ENCODE assay signal across 1 cellular context in the genomic region with DNA sequence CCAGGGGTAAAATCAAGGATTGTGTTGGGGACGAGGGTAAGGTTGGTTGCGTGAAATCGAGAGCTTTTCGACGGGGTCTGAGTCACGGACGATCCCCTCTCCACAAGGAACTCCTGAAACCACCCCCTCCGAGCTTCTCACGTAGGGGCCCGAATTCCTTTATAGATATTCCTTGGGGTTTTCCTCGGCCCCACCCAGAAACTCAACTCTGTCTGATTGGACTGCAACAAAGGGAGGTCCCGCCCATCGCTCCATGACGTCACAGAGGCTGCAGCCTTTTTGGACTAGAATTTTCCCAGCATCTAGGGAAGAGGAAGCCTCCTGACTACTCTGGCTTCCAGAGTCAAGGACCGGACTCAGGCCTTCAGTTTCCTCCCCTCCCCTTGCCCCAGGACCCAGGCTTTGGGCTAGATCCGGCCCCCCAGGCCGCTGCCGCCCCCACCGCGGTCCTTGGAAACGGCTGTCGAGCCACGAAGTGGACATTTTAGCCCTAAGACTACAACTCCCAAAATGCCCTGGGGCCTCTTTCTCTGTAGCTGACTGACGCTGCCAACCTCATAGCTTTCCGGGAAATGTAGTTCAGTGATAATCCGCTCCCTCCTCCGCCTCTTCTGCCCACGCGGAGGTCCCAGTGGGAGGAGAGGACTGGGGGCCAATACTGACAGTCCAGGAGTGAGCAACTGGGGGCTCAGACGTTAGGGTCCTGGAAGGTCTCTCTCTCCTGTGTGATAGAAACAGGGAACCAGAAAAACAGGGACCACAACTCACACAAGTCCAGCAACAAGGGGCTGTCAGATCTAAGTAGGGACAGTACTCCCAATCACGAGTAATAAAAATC.
TF ChIP-seq lines count a peak whose summit lies in the region.

A gene (minus strand): TSS at position 172 of the 838 bp plus-strand sequence. CDS start 1,050 bp downstream, outside the sequence.

TF ChIP-seq in K562, 482 proteins besides CTCF, POLR2A, EP300 and RAD21 (continued from another document and continues in another):
- TF ChIP-seq, protein P1, sequence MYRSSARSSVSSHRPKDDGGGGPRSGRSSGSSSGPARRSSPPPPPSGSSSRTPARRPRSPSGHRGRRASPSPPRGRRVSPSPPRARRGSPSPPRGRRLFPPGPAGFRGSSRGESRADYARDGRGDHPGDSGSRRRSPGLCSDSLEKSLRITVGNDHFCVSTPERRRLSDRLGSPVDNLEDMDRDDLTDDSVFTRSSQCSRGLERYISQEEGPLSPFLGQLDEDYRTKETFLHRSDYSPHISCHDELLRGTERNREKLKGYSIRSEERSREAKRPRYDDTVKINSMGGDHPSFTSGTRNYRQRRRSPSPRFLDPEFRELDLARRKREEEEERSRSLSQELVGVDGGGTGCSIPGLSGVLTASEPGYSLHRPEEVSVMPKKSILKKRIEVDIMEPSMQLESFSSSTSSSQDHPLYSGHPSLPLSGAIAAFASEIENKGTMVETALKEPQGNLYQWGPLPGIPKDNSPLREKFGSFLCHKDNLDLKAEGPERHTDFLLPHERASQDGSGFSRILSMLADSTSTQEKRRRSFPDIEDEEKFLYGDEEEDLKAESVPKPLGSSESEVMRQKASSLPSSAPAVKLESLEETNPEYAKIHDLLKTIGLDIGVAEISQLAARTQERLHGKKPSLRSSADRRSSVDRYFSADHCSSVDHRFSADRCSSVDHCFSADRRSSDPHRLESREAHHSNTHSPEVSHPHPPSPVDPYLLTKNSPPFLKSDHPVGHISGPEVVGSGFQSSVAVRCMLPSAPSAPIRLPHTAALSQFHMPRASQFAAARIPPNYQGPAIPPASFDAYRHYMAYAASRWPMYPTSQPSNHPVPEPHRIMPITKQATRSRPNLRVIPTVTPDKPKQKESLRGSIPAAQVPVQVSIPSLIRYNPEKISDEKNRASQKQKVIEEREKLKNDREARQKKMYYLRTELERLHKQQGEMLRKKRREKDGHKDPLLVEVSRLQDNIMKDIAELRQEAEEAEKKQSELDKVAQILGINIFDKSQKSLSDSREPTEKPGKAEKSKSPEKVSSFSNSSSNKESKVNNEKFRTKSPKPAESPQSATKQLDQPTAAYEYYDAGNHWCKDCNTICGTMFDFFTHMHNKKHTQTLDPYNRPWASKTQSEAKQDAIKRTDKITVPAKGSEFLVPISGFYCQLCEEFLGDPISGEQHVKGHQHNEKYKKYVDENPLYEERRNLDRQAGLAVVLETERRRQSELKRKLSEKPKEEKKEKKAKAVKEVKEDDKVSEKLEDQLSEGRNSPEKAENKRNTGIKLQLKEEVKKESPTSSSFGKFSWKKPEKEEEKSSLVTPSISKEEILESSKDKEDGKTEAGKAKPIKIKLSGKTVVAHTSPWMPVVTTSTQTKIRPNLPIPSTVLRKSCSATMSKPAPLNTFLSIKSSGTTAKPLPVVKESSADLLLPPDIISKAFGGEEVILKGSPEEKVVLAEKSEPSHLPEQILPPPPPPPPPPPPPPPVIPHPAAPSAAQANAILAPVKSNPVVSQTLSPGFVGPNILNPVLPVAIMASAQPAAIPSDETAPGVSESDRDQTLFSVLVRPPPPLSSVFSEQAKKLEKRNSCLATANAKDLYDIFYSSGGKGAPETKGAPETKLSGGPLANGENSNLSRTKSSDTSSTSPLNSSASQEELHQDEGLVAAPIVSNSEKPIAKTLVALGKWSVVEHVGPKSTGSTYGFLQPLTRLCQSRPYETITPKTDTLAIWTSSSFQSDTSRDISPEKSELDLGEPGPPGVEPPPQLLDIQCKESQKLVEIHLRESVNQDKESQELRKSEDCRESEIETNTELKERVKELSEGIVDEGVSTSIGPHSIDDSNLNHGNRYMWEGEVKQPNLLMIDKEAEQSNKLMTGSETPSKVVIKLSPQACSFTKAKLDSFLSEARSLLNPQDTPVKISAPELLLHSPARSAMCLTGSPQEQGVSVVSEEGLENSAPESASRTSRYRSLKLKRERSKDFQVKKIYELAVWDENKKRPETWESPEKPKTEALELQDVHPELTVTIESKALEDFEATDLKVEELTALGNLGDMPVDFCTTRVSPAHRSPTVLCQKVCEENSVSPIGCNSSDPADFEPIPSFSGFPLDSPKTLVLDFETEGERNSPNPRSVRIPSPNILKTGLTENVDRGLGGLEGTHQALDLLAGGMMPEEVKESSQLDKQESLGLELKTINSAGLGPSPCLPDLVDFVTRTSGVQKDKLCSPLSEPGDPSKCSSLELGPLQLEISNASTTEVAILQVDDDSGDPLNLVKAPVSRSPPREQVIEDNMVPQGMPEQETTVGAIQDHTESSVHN (IDR thresholded peaks at IDR 0.05; ENCODE audit: borderline replicate concordance in 1 of 2, low read depth in 1 of 2), result no peak
- TF ChIP-seq CREM (IDR thresholded peaks at IDR 0.05; ENCODE audit: low read depth), result peak; percentile 82; the same call in 1 of the 2 replicates
- TF ChIP-seq, protein P2, sequence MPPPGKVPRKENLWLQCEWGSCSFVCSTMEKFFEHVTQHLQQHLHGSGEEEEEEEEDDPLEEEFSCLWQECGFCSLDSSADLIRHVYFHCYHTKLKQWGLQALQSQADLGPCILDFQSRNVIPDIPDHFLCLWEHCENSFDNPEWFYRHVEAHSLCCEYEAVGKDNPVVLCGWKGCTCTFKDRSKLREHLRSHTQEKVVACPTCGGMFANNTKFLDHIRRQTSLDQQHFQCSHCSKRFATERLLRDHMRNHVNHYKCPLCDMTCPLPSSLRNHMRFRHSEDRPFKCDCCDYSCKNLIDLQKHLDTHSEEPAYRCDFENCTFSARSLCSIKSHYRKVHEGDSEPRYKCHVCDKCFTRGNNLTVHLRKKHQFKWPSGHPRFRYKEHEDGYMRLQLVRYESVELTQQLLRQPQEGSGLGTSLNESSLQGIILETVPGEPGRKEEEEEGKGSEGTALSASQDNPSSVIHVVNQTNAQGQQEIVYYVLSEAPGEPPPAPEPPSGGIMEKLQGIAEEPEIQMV (tag; conservative IDR thresholded peaks at IDR 0.05; ENCODE audit: low read depth), result no peak; the same call in 1 of the 2 replicates
- peak; percentile 85; the same call in 1 of the 2 replicates for TF ChIP-seq NBN (IDR thresholded peaks at IDR 0.05; ENCODE audit: low read depth)
- TF ChIP-seq, protein P3, sequence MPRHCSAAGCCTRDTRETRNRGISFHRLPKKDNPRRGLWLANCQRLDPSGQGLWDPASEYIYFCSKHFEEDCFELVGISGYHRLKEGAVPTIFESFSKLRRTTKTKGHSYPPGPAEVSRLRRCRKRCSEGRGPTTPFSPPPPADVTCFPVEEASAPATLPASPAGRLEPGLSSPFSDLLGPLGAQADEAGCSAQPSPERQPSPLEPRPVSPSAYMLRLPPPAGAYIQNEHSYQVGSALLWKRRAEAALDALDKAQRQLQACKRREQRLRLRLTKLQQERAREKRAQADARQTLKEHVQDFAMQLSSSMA (CRISPR knock-in tag; IDR thresholded peaks at IDR 0.05), result no peak
- TF ChIP-seq, protein P4, sequence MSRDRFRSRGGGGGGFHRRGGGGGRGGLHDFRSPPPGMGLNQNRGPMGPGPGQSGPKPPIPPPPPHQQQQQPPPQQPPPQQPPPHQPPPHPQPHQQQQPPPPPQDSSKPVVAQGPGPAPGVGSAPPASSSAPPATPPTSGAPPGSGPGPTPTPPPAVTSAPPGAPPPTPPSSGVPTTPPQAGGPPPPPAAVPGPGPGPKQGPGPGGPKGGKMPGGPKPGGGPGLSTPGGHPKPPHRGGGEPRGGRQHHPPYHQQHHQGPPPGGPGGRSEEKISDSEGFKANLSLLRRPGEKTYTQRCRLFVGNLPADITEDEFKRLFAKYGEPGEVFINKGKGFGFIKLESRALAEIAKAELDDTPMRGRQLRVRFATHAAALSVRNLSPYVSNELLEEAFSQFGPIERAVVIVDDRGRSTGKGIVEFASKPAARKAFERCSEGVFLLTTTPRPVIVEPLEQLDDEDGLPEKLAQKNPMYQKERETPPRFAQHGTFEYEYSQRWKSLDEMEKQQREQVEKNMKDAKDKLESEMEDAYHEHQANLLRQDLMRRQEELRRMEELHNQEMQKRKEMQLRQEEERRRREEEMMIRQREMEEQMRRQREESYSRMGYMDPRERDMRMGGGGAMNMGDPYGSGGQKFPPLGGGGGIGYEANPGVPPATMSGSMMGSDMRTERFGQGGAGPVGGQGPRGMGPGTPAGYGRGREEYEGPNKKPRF (IDR thresholded peaks at IDR 0.05; ENCODE audit: low read depth, low read length), result no peak
- TF ChIP-seq ZNF134 (CRISPR knock-in tag; conservative IDR thresholded peaks at IDR 0.05), result no peak
- peak in 1 of 2 experiments; percentile 51; a peak in 1 of 4 replicates for TF ChIP-seq NONO (IDR thresholded peaks at IDR 0.05; ENCODE audit: low read depth in 2 of 2, low read length in 1 of 2)
- TF ChIP-seq, protein P5, sequence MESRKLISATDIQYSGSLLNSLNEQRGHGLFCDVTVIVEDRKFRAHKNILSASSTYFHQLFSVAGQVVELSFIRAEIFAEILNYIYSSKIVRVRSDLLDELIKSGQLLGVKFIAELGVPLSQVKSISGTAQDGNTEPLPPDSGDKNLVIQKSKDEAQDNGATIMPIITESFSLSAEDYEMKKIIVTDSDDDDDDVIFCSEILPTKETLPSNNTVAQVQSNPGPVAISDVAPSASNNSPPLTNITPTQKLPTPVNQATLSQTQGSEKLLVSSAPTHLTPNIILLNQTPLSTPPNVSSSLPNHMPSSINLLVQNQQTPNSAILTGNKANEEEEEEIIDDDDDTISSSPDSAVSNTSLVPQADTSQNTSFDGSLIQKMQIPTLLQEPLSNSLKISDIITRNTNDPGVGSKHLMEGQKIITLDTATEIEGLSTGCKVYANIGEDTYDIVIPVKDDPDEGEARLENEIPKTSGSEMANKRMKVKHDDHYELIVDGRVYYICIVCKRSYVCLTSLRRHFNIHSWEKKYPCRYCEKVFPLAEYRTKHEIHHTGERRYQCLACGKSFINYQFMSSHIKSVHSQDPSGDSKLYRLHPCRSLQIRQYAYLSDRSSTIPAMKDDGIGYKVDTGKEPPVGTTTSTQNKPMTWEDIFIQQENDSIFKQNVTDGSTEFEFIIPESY (CRISPR knock-in tag; IDR thresholded peaks at IDR 0.05), result no peak
- TF ChIP-seq, protein P6, sequence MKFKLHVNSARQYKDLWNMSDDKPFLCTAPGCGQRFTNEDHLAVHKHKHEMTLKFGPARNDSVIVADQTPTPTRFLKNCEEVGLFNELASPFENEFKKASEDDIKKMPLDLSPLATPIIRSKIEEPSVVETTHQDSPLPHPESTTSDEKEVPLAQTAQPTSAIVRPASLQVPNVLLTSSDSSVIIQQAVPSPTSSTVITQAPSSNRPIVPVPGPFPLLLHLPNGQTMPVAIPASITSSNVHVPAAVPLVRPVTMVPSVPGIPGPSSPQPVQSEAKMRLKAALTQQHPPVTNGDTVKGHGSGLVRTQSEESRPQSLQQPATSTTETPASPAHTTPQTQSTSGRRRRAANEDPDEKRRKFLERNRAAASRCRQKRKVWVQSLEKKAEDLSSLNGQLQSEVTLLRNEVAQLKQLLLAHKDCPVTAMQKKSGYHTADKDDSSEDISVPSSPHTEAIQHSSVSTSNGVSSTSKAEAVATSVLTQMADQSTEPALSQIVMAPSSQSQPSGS (CRISPR knock-in tag; IDR thresholded peaks at IDR 0.05), result no peak
- TF ChIP-seq, protein P7, sequence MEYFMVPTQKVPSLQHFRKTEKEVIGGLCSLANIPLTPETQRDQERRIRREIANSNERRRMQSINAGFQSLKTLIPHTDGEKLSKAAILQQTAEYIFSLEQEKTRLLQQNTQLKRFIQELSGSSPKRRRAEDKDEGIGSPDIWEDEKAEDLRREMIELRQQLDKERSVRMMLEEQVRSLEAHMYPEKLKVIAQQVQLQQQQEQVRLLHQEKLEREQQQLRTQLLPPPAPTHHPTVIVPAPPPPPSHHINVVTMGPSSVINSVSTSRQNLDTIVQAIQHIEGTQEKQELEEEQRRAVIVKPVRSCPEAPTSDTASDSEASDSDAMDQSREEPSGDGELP (CRISPR knock-in tag; IDR thresholded peaks at IDR 0.05; ENCODE audit: borderline replicate concordance), result peak; percentile 44
- TF ChIP-seq SIN3B (IDR thresholded peaks at IDR 0.05; ENCODE audit: low read depth), result no peak
- TF ChIP-seq MCM2 (IDR thresholded peaks at IDR 0.05; ENCODE audit: low read depth), result no peak
- TF ChIP-seq RBM25 (IDR thresholded peaks at IDR 0.05; ENCODE audit: low read depth, low read length, severe bottlenecking), result no peak
- TF ChIP-seq ZKSCAN1 (IDR thresholded peaks at IDR 0.05; ENCODE audit: low read depth, low read length), result no peak
- TF ChIP-seq ZNF717 (CRISPR knock-in tag; IDR thresholded peaks at IDR 0.05), result no peak
